ENCODE assay signal across 15 cellular contexts in the genomic region with DNA sequence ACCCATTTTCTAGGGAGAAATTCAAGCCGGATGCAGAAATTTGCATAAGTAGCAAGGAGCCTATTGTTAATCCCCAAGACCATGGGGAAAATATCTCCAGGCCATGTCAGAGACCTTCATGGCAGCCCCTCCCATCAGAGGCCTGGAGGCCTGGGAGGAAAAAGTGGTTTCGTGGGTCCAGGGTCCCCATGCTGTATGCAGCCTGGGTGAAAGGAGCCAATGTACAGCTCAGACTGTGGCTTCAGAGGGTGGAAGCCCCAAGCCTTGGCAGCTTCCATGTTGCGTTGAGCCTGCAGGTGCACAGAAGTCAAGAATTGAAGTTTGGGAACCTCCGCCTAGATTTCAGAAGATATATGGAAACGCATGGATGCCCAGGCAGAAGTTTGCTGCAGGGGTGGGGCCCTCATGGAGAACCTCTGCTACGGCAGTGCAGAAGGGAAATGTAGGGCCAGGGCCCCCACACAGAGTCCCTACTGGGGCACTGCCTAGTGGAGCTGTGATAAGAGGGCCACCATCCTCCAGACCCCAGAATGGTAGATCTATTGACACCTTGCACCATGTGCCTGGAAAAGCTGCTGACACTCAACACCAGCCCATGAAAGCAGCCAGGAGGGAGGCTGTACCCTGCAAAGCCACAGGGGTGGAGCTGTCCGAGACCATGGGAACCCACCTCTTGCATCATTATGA. TPM values are rescaled to one million over a fixed set of nuclear protein-coding genes. Genes with fewer than 3 reads are reported as not detected.
"Had no signal": no experiment of that assay in that cellular context is flagged by ENCODE, and none has a peak within 500 bp of the region (broad histone marks: within the 10 kb centered on the region; RNA-seq: fewer than 3 reads in every experiment).

No MANE protein-coding gene starts in this region.

RNA-seq across cellular contexts. Expression of gene KRTAP10-8, which starts 1.6 kb away (rescaled TPM):
- total RNA-seq: stomach, subcutaneous adipose tissue, temporal lobe, testis, thoracic aorta, thyroid gland, tibial nerve, transverse colon, upper lobe of left lung, upper lobe of right lung, ureter, urinary bladder, uterus, vagina had no signal
- polyA plus RNA-seq: stomach, thymus, urinary bladder had no signal

RNA-seq across cellular contexts. Expression of gene KRTAP10-7, which starts 9.9 kb away (rescaled TPM):
- total RNA-seq: stomach, subcutaneous adipose tissue, temporal lobe, thoracic aorta, thyroid gland, tibial nerve, transverse colon, upper lobe of left lung, upper lobe of right lung, ureter, urinary bladder, uterus, vagina had no signal
- polyA plus RNA-seq: stomach, thymus, urinary bladder had no signal

RNA-seq across cellular contexts. Expression of gene KRTAP10-9, which starts 16.6 kb away (rescaled TPM):
- total RNA-seq: stomach, subcutaneous adipose tissue, temporal lobe, testis, thoracic aorta, thyroid gland, tibial nerve, transverse colon, upper lobe of left lung, upper lobe of right lung, ureter, urinary bladder, uterus, vagina had no signal
- polyA plus RNA-seq: stomach, thymus, urinary bladder had no signal

RNA-seq across cellular contexts. Expression of gene KRTAP10-6, which starts 18.0 kb away (rescaled TPM):
- total RNA-seq: stomach, subcutaneous adipose tissue, temporal lobe, testis, thoracic aorta, thyroid gland, tibial nerve, transverse colon, upper lobe of left lung, upper lobe of right lung, ureter, urinary bladder, uterus, vagina had no signal
- polyA plus RNA-seq: stomach, thymus, urinary bladder had no signal

RNA-seq across cellular contexts. Expression of gene KRTAP10-10, which starts 26.9 kb away (rescaled TPM):
- total RNA-seq: stomach, subcutaneous adipose tissue, temporal lobe, testis, thoracic aorta, thyroid gland, tibial nerve, transverse colon, upper lobe of left lung, upper lobe of right lung, ureter, urinary bladder, uterus, vagina had no signal
- polyA plus RNA-seq: stomach, thymus, urinary bladder had no signal
